In the genomic region with DNA sequence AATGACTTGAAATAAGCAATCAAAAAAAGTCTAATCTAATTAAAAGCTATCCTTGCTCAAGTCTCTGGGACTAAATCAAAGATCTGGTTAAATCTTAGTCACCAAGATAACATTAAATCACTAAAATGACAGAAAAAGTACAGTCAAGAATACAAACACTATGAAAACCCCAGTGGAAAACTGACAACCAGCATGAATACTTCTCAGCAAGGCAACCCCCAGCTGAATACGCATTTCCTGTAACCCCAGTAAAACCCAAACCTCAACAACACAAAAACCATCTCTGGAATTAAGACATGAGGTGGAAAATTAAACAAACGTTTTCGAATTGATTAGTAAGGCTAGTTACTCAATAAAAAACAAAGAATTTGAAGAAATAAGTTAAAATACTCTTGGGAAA, we compare ENCODE assay signal across 9 cellular contexts. TPM values are rescaled to one million over a fixed set of nuclear protein-coding genes. Genes with fewer than 3 reads are reported as not detected.
DNase-seq lines count a peak whose midpoint lies in the region; ATAC-seq and TF ChIP-seq lines count a peak whose summit lies in the region.
"Had no signal": no experiment of that assay in that cellular context is flagged by ENCODE, and none has a peak within 500 bp of the region (broad histone marks: within the 10 kb centered on the region; RNA-seq: fewer than 3 reads in every experiment).

No MANE protein-coding gene starts in this region.

- H3K27me3 Mint-ChIP-seq in WTC11 (ENCODE audit: low read depth) (no peaks in the 10 kb centered on the region), progenitor cell of endocrine pancreas (no peaks in the 10 kb centered on the region)

- peaks cover 14% of the 10 kb centered on the region for H3K4me1 Mint-ChIP-seq in WTC11
- peaks cover 39% of the 10 kb centered on the region for H3K4me1 Mint-ChIP-seq in stimulated activated effector memory CD8-positive, alpha-beta T cell treated with anti-CD3 and anti-CD28 coated beads, Interleukin-12 subunit alpha, Interleukin-12 subunit beta, amount 100 ng/mL, for 72 hours
- H3K4me1 Mint-ChIP-seq in progenitor cell of endocrine pancreas (ENCODE audit: low read depth), result no peaks in the 10 kb centered on the region

- TF ChIP-seq CTCF in WTC11 (IDR thresholded peaks at IDR 0.05) (no peak), astrocyte of the spinal cord (IDR thresholded peaks at IDR 0.05; ENCODE audit: low read depth, low read length) (no peak), progenitor cell of endocrine pancreas (IDR thresholded peaks at IDR 0.05; ENCODE audit: unreplicated experiment) (no peak)

- in situ Hi-C loops in astrocyte of the spinal cord (cut with HindIII; ENCODE audit: low sequenced_read_pairs), result loop anchor here (25.0 kb wide), 2 partner anchors 96 to 471 kb away; a partner anchor contains a TSS

- POLR2A ChIA-PET in WTC11 (lab: Charles Lee), result no interaction called here

- H3K4me3 ChIP-seq in astrocyte of the spinal cord (ENCODE audit: low read depth, low read length), result no peak overlapping the region
- H3K4me3 ChIP-seq: lung had no signal

- H3K36me3 Mint-ChIP-seq in WTC11 (peaks cover 8% of the 10 kb centered on the region; the same call in 1 of the 2 replicates), progenitor cell of endocrine pancreas (ENCODE audit: insufficient read depth) (peaks cover 11% of the 10 kb centered on the region)
- peaks cover 76% of the 10 kb centered on the region for H3K36me3 Mint-ChIP-seq in stimulated activated effector memory CD8-positive, alpha-beta T cell treated with anti-CD3 and anti-CD28 coated beads, Interleukin-12 subunit alpha, Interleukin-12 subunit beta, amount 100 ng/mL, for 72 hours

- H3K9me3 Mint-ChIP-seq in WTC11, result no peaks in the 10 kb centered on the region
- H3K9me3 Mint-ChIP-seq in stimulated activated effector memory CD8-positive, alpha-beta T cell treated with anti-CD3 and anti-CD28 coated beads, Interleukin-12 subunit alpha, Interleukin-12 subunit beta, amount 100 ng/mL, for 72 hours, result no peaks in the 10 kb centered on the region
- H3K9me3 Mint-ChIP-seq in progenitor cell of endocrine pancreas (ENCODE audit: low read depth), result no peaks in the 10 kb centered on the region

- H3K27ac Mint-ChIP-seq in WTC11 (0 out of 2 replicates have a peak overlapping the region, but pooled peaks have one; percentile 2), progenitor cell of endocrine pancreas (no peak overlapping the region)
- peak overlapping the region; percentile 87 for H3K27ac Mint-ChIP-seq in stimulated activated effector memory CD8-positive, alpha-beta T cell treated with anti-CD3 and anti-CD28 coated beads, Interleukin-12 subunit alpha, Interleukin-12 subunit beta, amount 100 ng/mL, for 72 hours

- ATAC-seq in WTC11, result no peak
- peak; percentile 99 for ATAC-seq in stimulated activated effector memory CD8-positive, alpha-beta T cell treated with anti-CD3 and anti-CD28 coated beads, Interleukin-12 subunit alpha, Interleukin-12 subunit beta, amount 100 ng/mL, for 72 hours

- CTCF ChIA-PET in WTC11 (lab: Charles Lee), result interaction anchor here (0.6 kb wide), 1 partner anchor 13 kb away, joined by 3 read pairs; no protein-coding TSS in a partner anchor

- DNase-seq in activated CD4-positive, alpha-beta T cell treated with anti-CD3 and anti-CD28 coated beads for 4 hours, result peak; percentile 50 to 54
- DNase-seq in activated CD4-positive, alpha-beta T cell treated with anti-CD3 and anti-CD28 coated beads, Interleukin-2, amount 50 U/mL, for 48 hours, result no peak
- DNase-seq in WTC11 (ENCODE audit: low spot score), result no peak
- DNase-seq in astrocyte of the spinal cord (ENCODE audit: low read depth, low spot score), result peak; percentile 14
- no peak for DNase-seq in stimulated activated effector memory CD8-positive, alpha-beta T cell treated with anti-CD3 and anti-CD28 coated beads, Interleukin-12 subunit alpha, Interleukin-12 subunit beta, amount 100 ng/mL, for 72 hours (ENCODE audit: low spot score in 2 of 2)
- no peak for DNase-seq in progenitor cell of endocrine pancreas (ENCODE audit: low spot score, unreplicated experiment)
- DNase-seq in C1 segment of cervical spinal cord (lab: John Stamatoyannopoulos, UW), result no peak
- DNase-seq in COLO829 (ENCODE audit: low spot score), result no peak

- H3K4me3 Mint-ChIP-seq in WTC11, result no peak overlapping the region
- H3K4me3 Mint-ChIP-seq in stimulated activated effector memory CD8-positive, alpha-beta T cell treated with anti-CD3 and anti-CD28 coated beads, Interleukin-12 subunit alpha, Interleukin-12 subunit beta, amount 100 ng/mL, for 72 hours, result peak overlapping the region; percentile 6
- no peak overlapping the region for H3K4me3 Mint-ChIP-seq in progenitor cell of endocrine pancreas (ENCODE audit: low read depth)

TF ChIP-seq in WTC11, 78 proteins besides CTCF, POLR2A, EP300 and RAD21:
- TF ChIP-seq ZNF416 (CRISPR knock-in tag; IDR thresholded peaks at IDR 0.05) (no peak), FOXJ3 (CRISPR knock-in tag; IDR thresholded peaks at IDR 0.05; ENCODE audit: borderline replicate concordance) (no peak), ZNF232 (CRISPR knock-in tag; IDR thresholded peaks at IDR 0.05) (no peak), FOXP1 (CRISPR knock-in tag; IDR thresholded peaks at IDR 0.05; ENCODE audit: borderline replicate concordance) (no peak), SMAD4 (CRISPR knock-in tag; IDR thresholded peaks at IDR 0.05) (no peak), SP1 (CRISPR knock-in tag; conservative IDR thresholded peaks at IDR 0.05) (no peak)
- TF ChIP-seq, protein P1, sequence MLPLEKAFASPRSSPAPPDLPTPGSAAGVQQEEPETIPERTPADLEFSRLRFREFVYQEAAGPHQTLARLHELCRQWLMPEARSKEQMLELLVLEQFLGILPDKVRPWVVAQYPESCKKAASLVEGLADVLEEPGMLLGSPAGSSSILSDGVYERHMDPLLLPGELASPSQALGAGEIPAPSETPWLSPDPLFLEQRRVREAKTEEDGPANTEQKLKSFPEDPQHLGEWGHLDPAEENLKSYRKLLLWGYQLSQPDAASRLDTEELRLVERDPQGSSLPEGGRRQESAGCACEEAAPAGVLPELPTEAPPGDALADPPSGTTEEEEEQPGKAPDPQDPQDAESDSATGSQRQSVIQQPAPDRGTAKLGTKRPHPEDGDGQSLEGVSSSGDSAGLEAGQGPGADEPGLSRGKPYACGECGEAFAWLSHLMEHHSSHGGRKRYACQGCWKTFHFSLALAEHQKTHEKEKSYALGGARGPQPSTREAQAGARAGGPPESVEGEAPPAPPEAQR (CRISPR knock-in tag; IDR thresholded peaks at IDR 0.05), result no peak

RNA-seq across cellular contexts. Expression of a gene that starts 23.7 kb away (rescaled TPM):
- 0.13 to 0.21 TPM (median 0.14 TPM) in 3 replicates for total RNA-seq in WTC11 (2021)
- 0.48 and 0.71 TPM in 2 replicates for total RNA-seq in progenitor cell of endocrine pancreas

RNA-seq across cellular contexts. Expression of a gene that starts 37.4 kb away (rescaled TPM):
- total RNA-seq in WTC11 (2021) (24.8 to 28.1 TPM (median 27.7 TPM) in 3 replicates), progenitor cell of endocrine pancreas (37.2 and 38.3 TPM in 2 replicates)

RNA-seq across cellular contexts. Expression of a gene that starts 57.7 kb away (rescaled TPM):
- total RNA-seq in WTC11 (2021) (16.8 to 21.4 TPM (median 19.9 TPM) in 3 replicates), progenitor cell of endocrine pancreas (25.9 and 26.3 TPM in 2 replicates)

Comparison
In these comparisons a context has a peak if more than half of its experiments do, and no peak if none do; other contexts are left out.
1. DNase-seq: peak in activated CD4-positive, alpha-beta T cell treated with anti-CD3 and anti-CD28 coated beads for 4 hours (2 of 2) and astrocyte of the spinal cord (single experiment); none in activated CD4-positive, alpha-beta T cell treated with anti-CD3 and anti-CD28 coated beads, Interleukin-2, amount 50 U/mL, for 48 hours (0 of 2), WTC11 (single experiment), stimulated activated effector memory CD8-positive, alpha-beta T cell treated with anti-CD3 and anti-CD28 coated beads, Interleukin-12 subunit alpha, Interleukin-12 subunit beta, amount 100 ng/mL, for 72 hours (0 of 2), progenitor cell of endocrine pancreas (single experiment), C1 segment of cervical spinal cord (0 of 14) and COLO829 (single experiment).